Comparison of ENCODE assay signal across 8 cellular contexts in the genomic region with DNA sequence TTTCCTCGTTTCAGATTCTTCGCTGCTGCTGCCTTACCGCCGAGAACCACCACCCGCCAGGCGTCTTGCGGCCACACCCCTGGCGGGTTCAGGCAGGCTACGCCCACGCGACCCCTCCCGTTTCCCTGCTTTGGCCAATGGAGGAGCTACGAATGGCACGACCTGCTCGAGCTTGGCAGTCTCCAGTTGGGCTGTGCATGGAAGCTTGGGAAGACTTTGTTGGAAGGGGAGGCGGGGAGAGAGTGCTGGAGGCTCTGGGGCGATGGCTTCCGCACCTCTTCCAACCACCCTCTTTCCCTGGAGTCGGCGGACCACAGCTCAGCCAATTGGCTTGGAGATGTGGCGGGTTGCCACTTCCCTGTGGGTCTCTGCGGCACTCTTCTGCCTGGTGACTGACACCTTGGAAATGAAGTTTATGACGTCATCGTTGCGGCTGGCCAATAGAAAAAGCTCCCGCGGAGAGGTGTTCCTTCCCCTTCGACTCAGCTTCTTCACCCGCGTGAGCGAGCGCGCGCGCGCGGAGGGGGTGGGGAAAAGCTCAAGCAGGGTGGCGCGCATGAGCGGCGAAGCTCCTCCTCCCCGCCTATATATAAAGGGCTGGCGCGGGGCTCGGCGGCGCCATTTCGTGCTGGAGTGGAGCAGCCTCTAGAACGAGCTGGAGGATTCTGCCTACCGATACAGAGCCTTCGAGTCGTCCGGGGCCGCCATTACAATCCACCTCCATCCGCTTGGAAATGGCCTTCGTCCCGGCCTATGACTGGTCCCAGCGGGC. TPM values are rescaled to one million over a fixed set of nuclear protein-coding genes. Genes with fewer than 3 reads are reported as not detected.
A peak's percentile ranks its signal among the peaks of the same experiment; 100 is the strongest.
DNase-seq lines count a peak whose midpoint lies in the region; ATAC-seq and TF ChIP-seq lines count a peak whose summit lies in the region.

No MANE protein-coding gene starts in this region.

- DNase-seq in NCI-H1694 treated with DMSO at 0.1 percent for 48 hours (lab: John Stamatoyannopoulos, UW) (peak; percentile 97), T-helper 17 cell (peak; percentile 98 to 99 (median 99)), left ventricle myocardium inferior (peak; percentile 99), progenitor cell of endocrine pancreas (ENCODE audit: low spot score, unreplicated experiment) (peak; percentile 99), ureter (ENCODE audit: low spot score) (peak; percentile 100)

- H3K4me1 Mint-ChIP-seq in T-helper 17 cell (peaks cover 71% of the 10 kb centered on the region), progenitor cell of endocrine pancreas (ENCODE audit: low read depth) (peaks cover 32% of the 10 kb centered on the region)

- TF ChIP-seq CTCF in left ventricle myocardium inferior (IDR thresholded peaks at IDR 0.05; ENCODE audit: borderline replicate concordance): peak; percentile 18
- no peak for TF ChIP-seq CTCF in progenitor cell of endocrine pancreas (IDR thresholded peaks at IDR 0.05; ENCODE audit: unreplicated experiment)

- H3K27me3 ChIP-seq in left ventricle myocardium inferior (ENCODE audit: low read depth): no peaks in the 10 kb centered on the region

- ATAC-seq in GM18499 (IDR thresholded peaks at IDR 0.05; ENCODE audit: insufficient read depth, unreplicated experiment) (peak; percentile 40), HG02938 (IDR thresholded peaks at IDR 0.05; ENCODE audit: unreplicated experiment) (peak; percentile 44), T-helper 17 cell (peak; percentile 63)

- no peaks in the 10 kb centered on the region for H3K9me3 Mint-ChIP-seq in progenitor cell of endocrine pancreas (ENCODE audit: low read depth)

- H3K9me3 ChIP-seq in T-helper 17 cell (ENCODE audit: control insufficient read depth, low read length, poor library complexity, severe bottlenecking) (no peaks in the 10 kb centered on the region), left ventricle myocardium inferior (replicated peaks) (no peaks in the 10 kb centered on the region)

- H3K27ac Mint-ChIP-seq in T-helper 17 cell (peak overlapping the region; percentile 99), progenitor cell of endocrine pancreas (peak overlapping the region; percentile 100)

- peak overlapping the region; percentile 100 for H3K4me3 ChIP-seq in left ventricle myocardium inferior

- H3K27ac ChIP-seq in angular gyrus (ENCODE audit: low read depth, low read length) (peak overlapping the region; percentile 100), left ventricle myocardium inferior (replicated peaks) (peak overlapping the region; percentile 100)

- peaks cover 81% of the 10 kb centered on the region for H3K4me1 ChIP-seq in left ventricle myocardium inferior

- H3K4me3 Mint-ChIP-seq in T-helper 17 cell: peak overlapping the region; percentile 100
- peak overlapping the region; percentile 92 for H3K4me3 Mint-ChIP-seq in progenitor cell of endocrine pancreas (ENCODE audit: low read depth)

- intact Hi-C loops in left ventricle myocardium inferior (cut with micrococcal nuclease): no loop called here

- peaks cover 47% of the 10 kb centered on the region for H3K36me3 ChIP-seq in left ventricle myocardium inferior

- H3K36me3 Mint-ChIP-seq in T-helper 17 cell (ENCODE audit: low read depth): peaks cover 19% of the 10 kb centered on the region
- peaks cover 45% of the 10 kb centered on the region for H3K36me3 Mint-ChIP-seq in progenitor cell of endocrine pancreas (ENCODE audit: insufficient read depth)

- H3K27me3 Mint-ChIP-seq in T-helper 17 cell: no peaks in the 10 kb centered on the region
- no peaks in the 10 kb centered on the region for H3K27me3 Mint-ChIP-seq in progenitor cell of endocrine pancreas

RNA-seq across cellular contexts. Expression of a gene that starts 3.4 kb away (rescaled TPM):
- total RNA-seq in T-helper 17 cell (100 to 1,000 TPM; 409 to 459 TPM), left ventricle myocardium inferior (63.4 TPM), progenitor cell of endocrine pancreas (229 and 238 TPM in 2 replicates), ureter (205 TPM)

RNA-seq across cellular contexts. Expression of a gene that starts 18.9 kb away (rescaled TPM):
- total RNA-seq in T-helper 17 cell (10 to 100 TPM; 20.9 to 23.4 TPM), left ventricle myocardium inferior (15.8 TPM), progenitor cell of endocrine pancreas (3.3 and 3.4 TPM in 2 replicates), ureter (65.3 TPM)

RNA-seq across cellular contexts. Expression of a gene that starts 30.9 kb away (rescaled TPM):
- total RNA-seq in T-helper 17 cell: 10 to 100 TPM; 11.1 to 23.3 TPM
- 9.1 TPM for total RNA-seq in left ventricle myocardium inferior
- total RNA-seq in progenitor cell of endocrine pancreas: 1.1 and 1.8 TPM in 2 replicates
- 31.0 TPM for total RNA-seq in ureter

RNA-seq across cellular contexts. Expression of a gene that starts 37.6 kb away (rescaled TPM):
- 1 to 10 TPM; 2.6 to 5.1 TPM for total RNA-seq in T-helper 17 cell
- total RNA-seq in left ventricle myocardium inferior: 1.8 TPM
- 4.1 and 5.6 TPM in 2 replicates for total RNA-seq in progenitor cell of endocrine pancreas
- total RNA-seq in ureter: 25.6 TPM

Comparison
In these comparisons a context has a peak if more than half of its experiments do, and no peak if none do; other contexts are left out.
1. Peak in every context shown above with its lines: DNase-seq, ATAC-seq, H3K4me3 ChIP-seq and H3K27ac ChIP-seq.